In the genomic region with DNA sequence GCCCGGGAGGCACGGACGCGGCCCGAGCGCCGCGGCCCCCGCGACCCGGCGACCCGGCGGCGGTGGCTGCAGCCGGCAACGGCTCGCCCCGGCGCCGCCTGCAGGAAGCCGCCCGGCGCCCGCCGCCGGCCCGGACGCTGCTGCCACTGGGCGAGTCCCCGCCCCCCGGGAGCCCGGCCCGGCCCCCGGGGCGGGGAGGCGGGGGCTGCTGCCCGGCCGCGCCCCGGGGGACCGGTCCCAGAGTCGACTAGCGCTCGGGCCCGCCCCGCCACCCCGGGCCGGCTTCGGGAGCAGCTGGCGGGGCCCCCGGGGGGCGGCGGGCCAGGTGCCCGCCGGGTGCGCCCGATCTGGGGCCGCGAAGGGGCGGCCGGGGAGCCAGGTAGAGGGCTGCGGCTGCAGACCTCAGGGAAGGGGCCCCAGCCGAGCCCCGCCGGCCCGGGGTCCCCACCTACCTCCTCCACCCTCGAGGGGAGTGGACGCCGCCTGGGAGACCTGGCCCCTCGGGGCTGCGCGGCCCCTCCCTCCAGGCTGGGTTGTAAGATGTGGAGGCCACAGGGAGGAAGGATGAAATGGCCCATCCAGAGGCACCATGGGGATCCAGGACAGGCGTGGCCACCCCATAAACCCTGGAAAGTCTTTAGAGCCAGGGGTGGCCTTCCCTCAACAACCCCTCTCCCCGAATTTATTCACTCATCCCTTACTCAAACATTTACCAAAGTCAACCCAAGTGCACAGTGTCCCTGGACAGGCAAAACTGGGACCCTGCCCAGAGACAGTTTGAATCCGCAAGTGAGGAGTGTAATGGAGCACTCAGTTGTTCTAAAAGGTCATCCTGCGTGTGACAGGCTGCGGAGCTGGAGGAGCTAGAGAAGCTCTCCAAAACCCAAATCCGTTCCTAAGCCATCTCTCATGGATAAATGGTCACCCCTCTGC, we compare ENCODE assay signal across 1 cellular context.
TF ChIP-seq lines count a peak whose summit lies in the region.

A gene with protein sequence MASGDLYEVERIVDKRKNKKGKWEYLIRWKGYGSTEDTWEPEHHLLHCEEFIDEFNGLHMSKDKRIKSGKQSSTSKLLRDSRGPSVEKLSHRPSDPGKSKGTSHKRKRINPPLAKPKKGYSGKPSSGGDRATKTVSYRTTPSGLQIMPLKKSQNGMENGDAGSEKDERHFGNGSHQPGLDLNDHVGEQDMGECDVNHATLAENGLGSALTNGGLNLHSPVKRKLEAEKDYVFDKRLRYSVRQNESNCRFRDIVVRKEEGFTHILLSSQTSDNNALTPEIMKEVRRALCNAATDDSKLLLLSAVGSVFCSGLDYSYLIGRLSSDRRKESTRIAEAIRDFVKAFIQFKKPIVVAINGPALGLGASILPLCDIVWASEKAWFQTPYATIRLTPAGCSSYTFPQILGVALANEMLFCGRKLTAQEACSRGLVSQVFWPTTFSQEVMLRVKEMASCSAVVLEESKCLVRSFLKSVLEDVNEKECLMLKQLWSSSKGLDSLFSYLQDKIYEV (minus strand): TSS at position 148 of the 933 bp plus-strand sequence. CDS start 425 bp downstream, outside the sequence.

TF ChIP-seq in H1, 55 proteins besides CTCF, POLR2A, EP300 and RAD21:
- TF ChIP-seq KDM4A (IDR thresholded peaks at IDR 0.05; ENCODE audit: low read depth, low read length, severe bottlenecking), result peak; percentile 65
- peak; percentile 47; the same call in 1 of the 2 replicates for TF ChIP-seq SUZ12 (IDR thresholded peaks at IDR 0.05; ENCODE audit: low read length)
- no peak for TF ChIP-seq MAFK (IDR thresholded peaks at IDR 0.05; ENCODE audit: low read depth, low read length)
- TF ChIP-seq NRF1 (IDR thresholded peaks at IDR 0.05; ENCODE audit: low read depth, low read length), result no peak
- TF ChIP-seq GTF2F1 (IDR thresholded peaks at IDR 0.05; ENCODE audit: borderline replicate concordance, low read depth, low read length), result no peak
- no peak for TF ChIP-seq BACH1 (IDR thresholded peaks at IDR 0.05; ENCODE audit: low read length)
- TF ChIP-seq EZH2 (IDR thresholded peaks at IDR 0.05; ENCODE audit: low read depth, low read length, severe bottlenecking), result peak; percentile 59
- TF ChIP-seq TEAD4 (IDR thresholded peaks at IDR 0.05; ENCODE audit: low read depth, low read length), result no peak
- TF ChIP-seq PHF8 (conservative IDR thresholded peaks at IDR 0.05; ENCODE audit: low read depth, low read length), result 0 out of 2 replicates have a peak, but pooled peaks have one; percentile 20
TF ChIP-seq in H1: peak in this region for 4.
